In the genomic region with DNA sequence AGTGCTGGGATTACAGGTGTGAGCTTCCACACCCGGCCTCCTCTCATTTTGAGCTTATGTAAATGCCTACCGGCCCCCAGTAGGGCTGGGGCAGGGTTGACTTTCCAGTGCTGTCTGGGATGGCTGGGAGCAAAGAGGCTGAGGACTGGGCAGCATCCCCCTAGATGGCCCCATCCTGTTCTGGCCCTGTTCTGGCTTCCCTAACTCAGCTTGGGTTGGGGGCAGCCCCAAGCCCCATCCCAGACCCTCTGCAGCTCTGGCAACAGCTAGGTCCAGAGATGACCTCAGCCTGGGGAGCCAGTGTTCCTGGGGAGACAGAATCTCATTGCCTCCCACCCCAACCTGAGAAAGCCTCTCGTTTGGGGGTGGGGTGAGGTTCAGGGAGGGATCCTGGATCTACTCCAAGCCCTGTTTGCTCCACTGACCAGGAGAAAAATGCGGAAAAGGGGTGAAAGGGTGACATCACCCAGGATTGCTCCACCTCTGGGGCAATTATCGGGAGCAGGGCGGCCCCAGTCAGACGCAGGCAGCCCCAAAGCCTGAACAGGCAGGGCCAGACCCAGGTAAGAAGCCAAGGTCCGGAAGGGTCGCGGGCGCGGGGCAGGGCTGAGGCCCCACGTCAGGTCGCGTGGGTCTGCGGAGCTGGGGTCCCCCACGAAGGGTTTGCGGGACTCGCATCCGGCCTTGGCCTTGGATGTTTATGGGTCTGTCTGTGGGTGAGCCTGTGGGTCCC, we compare ENCODE assay signal across 1 cellular context.
TF ChIP-seq lines count a peak whose summit lies in the region.

Gene PNPLA2, plus strand, starts transcription at position 519 of the 733 bp plus-strand sequence. CDS start 805 bp downstream, outside the sequence.

TF ChIP-seq in HepG2, 621 proteins besides CTCF, POLR2A, EP300 and RAD21 (continued from another document and continues in another):
- TF ChIP-seq, protein P1, sequence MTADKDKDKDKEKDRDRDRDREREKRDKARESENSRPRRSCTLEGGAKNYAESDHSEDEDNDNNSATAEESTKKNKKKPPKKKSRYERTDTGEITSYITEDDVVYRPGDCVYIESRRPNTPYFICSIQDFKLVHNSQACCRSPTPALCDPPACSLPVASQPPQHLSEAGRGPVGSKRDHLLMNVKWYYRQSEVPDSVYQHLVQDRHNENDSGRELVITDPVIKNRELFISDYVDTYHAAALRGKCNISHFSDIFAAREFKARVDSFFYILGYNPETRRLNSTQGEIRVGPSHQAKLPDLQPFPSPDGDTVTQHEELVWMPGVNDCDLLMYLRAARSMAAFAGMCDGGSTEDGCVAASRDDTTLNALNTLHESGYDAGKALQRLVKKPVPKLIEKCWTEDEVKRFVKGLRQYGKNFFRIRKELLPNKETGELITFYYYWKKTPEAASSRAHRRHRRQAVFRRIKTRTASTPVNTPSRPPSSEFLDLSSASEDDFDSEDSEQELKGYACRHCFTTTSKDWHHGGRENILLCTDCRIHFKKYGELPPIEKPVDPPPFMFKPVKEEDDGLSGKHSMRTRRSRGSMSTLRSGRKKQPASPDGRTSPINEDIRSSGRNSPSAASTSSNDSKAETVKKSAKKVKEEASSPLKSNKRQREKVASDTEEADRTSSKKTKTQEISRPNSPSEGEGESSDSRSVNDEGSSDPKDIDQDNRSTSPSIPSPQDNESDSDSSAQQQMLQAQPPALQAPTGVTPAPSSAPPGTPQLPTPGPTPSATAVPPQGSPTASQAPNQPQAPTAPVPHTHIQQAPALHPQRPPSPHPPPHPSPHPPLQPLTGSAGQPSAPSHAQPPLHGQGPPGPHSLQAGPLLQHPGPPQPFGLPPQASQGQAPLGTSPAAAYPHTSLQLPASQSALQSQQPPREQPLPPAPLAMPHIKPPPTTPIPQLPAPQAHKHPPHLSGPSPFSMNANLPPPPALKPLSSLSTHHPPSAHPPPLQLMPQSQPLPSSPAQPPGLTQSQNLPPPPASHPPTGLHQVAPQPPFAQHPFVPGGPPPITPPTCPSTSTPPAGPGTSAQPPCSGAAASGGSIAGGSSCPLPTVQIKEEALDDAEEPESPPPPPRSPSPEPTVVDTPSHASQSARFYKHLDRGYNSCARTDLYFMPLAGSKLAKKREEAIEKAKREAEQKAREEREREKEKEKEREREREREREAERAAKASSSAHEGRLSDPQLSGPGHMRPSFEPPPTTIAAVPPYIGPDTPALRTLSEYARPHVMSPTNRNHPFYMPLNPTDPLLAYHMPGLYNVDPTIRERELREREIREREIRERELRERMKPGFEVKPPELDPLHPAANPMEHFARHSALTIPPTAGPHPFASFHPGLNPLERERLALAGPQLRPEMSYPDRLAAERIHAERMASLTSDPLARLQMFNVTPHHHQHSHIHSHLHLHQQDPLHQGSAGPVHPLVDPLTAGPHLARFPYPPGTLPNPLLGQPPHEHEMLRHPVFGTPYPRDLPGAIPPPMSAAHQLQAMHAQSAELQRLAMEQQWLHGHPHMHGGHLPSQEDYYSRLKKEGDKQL (CRISPR knock-in tag; IDR thresholded peaks at IDR 0.05; ENCODE audit: low read depth) = 0 out of 2 replicates have a peak, but pooled peaks have one; percentile 17
- TF ChIP-seq ZNF224 (CRISPR knock-in tag; IDR thresholded peaks at IDR 0.05) = no peak
- TF ChIP-seq ZNF451 (CRISPR knock-in tag; IDR thresholded peaks at IDR 0.05) = no peak
- no peak for TF ChIP-seq CSRNP1 (CRISPR knock-in tag; IDR thresholded peaks at IDR 0.05)
- TF ChIP-seq SRSF1 (optimal IDR thresholded peaks at IDR 0.05; ENCODE audit: low read depth, low read length) = no peak
- TF ChIP-seq SALL2 (CRISPR knock-in tag; IDR thresholded peaks at IDR 0.05) = 0 out of 2 replicates have a peak, but pooled peaks have one; percentile 9
- TF ChIP-seq, protein P2, sequence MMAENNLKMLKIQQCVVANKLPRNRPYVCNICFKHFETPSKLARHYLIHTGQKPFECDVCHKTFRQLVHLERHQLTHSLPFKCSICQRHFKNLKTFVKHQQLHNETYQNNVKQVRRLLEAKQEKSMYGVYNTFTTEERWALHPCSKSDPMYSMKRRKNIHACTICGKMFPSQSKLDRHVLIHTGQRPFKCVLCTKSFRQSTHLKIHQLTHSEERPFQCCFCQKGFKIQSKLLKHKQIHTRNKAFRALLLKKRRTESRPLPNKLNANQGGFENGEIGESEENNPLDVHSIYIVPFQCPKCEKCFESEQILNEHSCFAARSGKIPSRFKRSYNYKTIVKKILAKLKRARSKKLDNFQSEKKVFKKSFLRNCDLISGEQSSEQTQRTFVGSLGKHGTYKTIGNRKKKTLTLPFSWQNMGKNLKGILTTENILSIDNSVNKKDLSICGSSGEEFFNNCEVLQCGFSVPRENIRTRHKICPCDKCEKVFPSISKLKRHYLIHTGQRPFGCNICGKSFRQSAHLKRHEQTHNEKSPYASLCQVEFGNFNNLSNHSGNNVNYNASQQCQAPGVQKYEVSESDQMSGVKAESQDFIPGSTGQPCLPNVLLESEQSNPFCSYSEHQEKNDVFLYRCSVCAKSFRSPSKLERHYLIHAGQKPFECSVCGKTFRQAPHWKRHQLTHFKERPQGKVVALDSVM (CRISPR knock-in tag; IDR thresholded peaks at IDR 0.05) = 0 out of 2 replicates have a peak, but pooled peaks have one; percentile 54
- TF ChIP-seq SMAD3 (CRISPR knock-in tag; IDR thresholded peaks at IDR 0.05) = 0 out of 2 replicates have a peak, but pooled peaks have one; percentile 4
- TF ChIP-seq HMG20B (CRISPR knock-in tag; conservative IDR thresholded peaks at IDR 0.05) = no peak
- 0 out of 2 replicates have a peak, but pooled peaks have one; percentile 7 for TF ChIP-seq SNAPC5 (CRISPR knock-in tag; IDR thresholded peaks at IDR 0.05; ENCODE audit: borderline replicate concordance)
- peak; percentile 16; the same call in 1 of the 2 replicates for TF ChIP-seq ZNF33B (CRISPR knock-in tag; IDR thresholded peaks at IDR 0.05)
- peak; percentile 60; the same call in 1 of the 2 replicates for TF ChIP-seq GFI1 (CRISPR knock-in tag; IDR thresholded peaks at IDR 0.05; ENCODE audit: borderline replicate concordance)
- TF ChIP-seq GATAD1 (CRISPR knock-in tag; IDR thresholded peaks at IDR 0.05) = 0 out of 2 replicates have a peak, but pooled peaks have one; percentile 13
- TF ChIP-seq ZNF121 (CRISPR knock-in tag; IDR thresholded peaks at IDR 0.05) = no peak
- 0 out of 2 replicates have a peak, but pooled peaks have one; percentile 52 for TF ChIP-seq ZBTB42 (CRISPR knock-in tag; IDR thresholded peaks at IDR 0.05)
- no peak for TF ChIP-seq NR3C1 (CRISPR knock-in tag; IDR thresholded peaks at IDR 0.05)
- TF ChIP-seq SOX6 (IDR thresholded peaks at IDR 0.05) = no peak
- TF ChIP-seq SOX6 (CRISPR knock-in tag; IDR thresholded peaks at IDR 0.05) = 0 out of 2 replicates have a peak, but pooled peaks have one; percentile 18
- TF ChIP-seq ZNF570 (CRISPR knock-in tag; IDR thresholded peaks at IDR 0.05; ENCODE audit: borderline replicate concordance) = no peak
- 0 out of 2 replicates have a peak, but pooled peaks have one; percentile 49 for TF ChIP-seq SP5 (CRISPR knock-in tag; IDR thresholded peaks at IDR 0.05; ENCODE audit: borderline replicate concordance, low read depth)
- peak; percentile 57; the same call in 1 of the 2 replicates for TF ChIP-seq ZNF281 (CRISPR knock-in tag; IDR thresholded peaks at IDR 0.05; ENCODE audit: borderline replicate concordance)
- TF ChIP-seq E2F2 (CRISPR knock-in tag; IDR thresholded peaks at IDR 0.05; ENCODE audit: borderline replicate concordance) = 0 out of 2 replicates have a peak, but pooled peaks have one; percentile 15
- TF ChIP-seq SUZ12 (IDR thresholded peaks at IDR 0.05; ENCODE audit: low read depth, low read length) = no peak
- peak; percentile 21; the same call in 1 of the 2 replicates for TF ChIP-seq ZBTB7A (CRISPR knock-in tag; IDR thresholded peaks at IDR 0.05)
- TF ChIP-seq RXRB (CRISPR knock-in tag; IDR thresholded peaks at IDR 0.05; ENCODE audit: borderline replicate concordance) = peak; percentile 9; the same call in 1 of the 2 replicates
- TF ChIP-seq ZNF75D (CRISPR knock-in tag; IDR thresholded peaks at IDR 0.05; ENCODE audit: borderline replicate concordance) = no peak
- peak; percentile 55; the same call in 1 of the 2 replicates for TF ChIP-seq PATZ1 (CRISPR knock-in tag; IDR thresholded peaks at IDR 0.05)
- peak; percentile 25; the same call in 1 of the 2 replicates for TF ChIP-seq PAXIP1 (CRISPR knock-in tag; conservative IDR thresholded peaks at IDR 0.05)
